In the genomic region with DNA sequence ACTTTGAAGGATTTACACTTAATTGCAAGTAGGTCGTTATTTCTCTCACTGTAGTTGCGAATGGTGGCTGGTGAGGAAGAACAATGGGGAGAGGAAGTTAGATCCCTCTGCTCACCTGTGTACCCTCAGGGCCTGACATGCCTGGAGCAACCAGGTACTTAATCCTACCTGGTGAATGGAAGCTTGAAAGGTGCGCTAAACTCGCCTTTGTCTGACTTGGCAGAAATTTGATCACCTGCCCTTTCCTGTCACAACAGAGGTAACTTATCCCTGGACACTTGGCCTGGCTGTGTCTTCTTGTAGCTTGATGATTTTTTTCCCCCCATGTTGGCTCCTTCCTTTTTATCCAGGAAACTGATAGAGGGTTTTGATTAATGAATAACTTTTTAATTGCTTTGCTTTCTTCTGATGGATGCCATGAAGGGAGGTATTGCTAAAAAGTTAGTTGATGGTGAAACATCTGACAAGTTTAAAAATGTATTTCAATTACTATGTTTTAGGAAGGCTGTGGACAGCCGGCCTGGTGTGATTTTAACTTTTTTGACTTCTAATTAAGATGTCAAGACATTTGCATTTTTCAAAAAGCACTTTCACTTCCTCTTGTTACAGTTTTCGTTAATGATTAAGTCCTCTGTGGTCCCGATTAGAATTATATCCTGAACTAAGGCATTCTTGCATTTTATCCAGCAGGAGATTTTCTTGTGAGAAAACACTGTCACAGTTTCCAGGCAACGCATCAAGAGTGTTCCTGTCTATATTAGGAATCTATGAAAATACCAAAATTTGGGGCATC, we compare ENCODE assay signal across 10 cellular contexts. TPM values are rescaled to one million over a fixed set of nuclear protein-coding genes. Genes with fewer than 3 reads are reported as not detected.
DNase-seq lines count a peak whose midpoint lies in the region; ATAC-seq and TF ChIP-seq lines count a peak whose summit lies in the region.
"Had no signal": no experiment of that assay in that cellular context is flagged by ENCODE, and none has a peak within 500 bp of the region (broad histone marks: within the 10 kb centered on the region; RNA-seq: fewer than 3 reads in every experiment).

No MANE protein-coding gene starts in this region.

- in situ Hi-C loops in KBM-7 (cut with MboI; ENCODE audit: low pct_unique_long_range_greater_than_20kb, low sequenced_read_pairs): no loop called here

- no peaks in the 10 kb centered on the region for H3K9me3 ChIP-seq in mucosa of stomach (ENCODE audit: control insufficient read depth, low read length)

- peak; percentile 20 for DNase-seq in NCI-H2196 treated with DMSO at 0.1 percent for 48 hours (lab: John Stamatoyannopoulos, UW; ENCODE audit: unreplicated experiment)
- no peak for DNase-seq in COLO829 (ENCODE audit: low spot score)
- DNase-seq in KBM-7: no peak
- DNase-seq in omental fat pad (ENCODE audit: low spot score): no peak
- DNase-seq in DMS 273 treated with DMSO at 0.1 percent for 48 hours (lab: John Stamatoyannopoulos, UW): no peak

- H3K36me3 ChIP-seq in mucosa of stomach (ENCODE audit: control insufficient read depth, insufficient read depth, low read length): no peaks in the 10 kb centered on the region

- no peak for TF ChIP-seq CTCF in omental fat pad (IDR thresholded peaks at IDR 0.05)

- ATAC-seq in GM19023 (IDR thresholded peaks at IDR 0.05; ENCODE audit: unreplicated experiment) (peak; percentile 74), HG02884 (IDR thresholded peaks at IDR 0.05; ENCODE audit: unreplicated experiment) (peak; percentile 74), omental fat pad (ENCODE audit: low FRiP score) (no peak)
- ATAC-seq: HCT116 had no signal

- peaks cover 54% of the 10 kb centered on the region for H3K4me1 ChIP-seq in mucosa of stomach (ENCODE audit: control insufficient read depth, insufficient read depth, low read length)

- H3K9ac ChIP-seq in mucosa of stomach (ENCODE audit: low read length): peak overlapping the region; percentile 54

- no peaks in the 10 kb centered on the region for H3K27me3 ChIP-seq in mucosa of stomach (ENCODE audit: control insufficient read depth, insufficient read depth, low read length)

- no peak overlapping the region for H3K4me3 ChIP-seq in mucosa of stomach (ENCODE audit: low read length)

RNA-seq across cellular contexts. Expression of a gene that starts 9.2 kb away (rescaled TPM):
- 10 to 100 TPM in 1 of 4 donors, 1 to 10 TPM in 2, under 1 TPM in 1; 0.63 to 15.3 (median 7.2) TPM for total RNA-seq in omental fat pad
- total RNA-seq: fibroblast of lung had no signal
